Comparison of ENCODE assay signal across 9 cellular contexts in genomic region chr2:27977623-27978312, GRCh38.
DNase-seq lines count a peak whose midpoint lies in the region; ATAC-seq, FAIRE-seq and TF ChIP-seq lines count a peak whose summit lies in the region.
"Had no signal": no experiment of that assay in that cellular context is flagged by ENCODE, and none has a peak within 500 bp of the region (broad histone marks: within the 10 kb centered on the region; RNA-seq: fewer than 3 reads in every experiment).

No MANE protein-coding gene starts in this region.

- TF ChIP-seq CTCF in epithelial cell of esophagus (IDR thresholded peaks at IDR 0.05; ENCODE audit: insufficient read depth, low read depth, low read length, missing control alignments) = no peak

- H3K4me3 ChIP-seq in epithelial cell of esophagus (ENCODE audit: low read length) = no peak overlapping the region

- peak; percentile 60 for DNase-seq in activated CD4-positive, alpha-beta T cell treated with anti-CD3 and anti-CD28 coated beads for 48 hours
- DNase-seq in activated CD4-positive, alpha-beta T cell treated with anti-CD3 and anti-CD28 coated beads for 1 hour = no peak
- DNase-seq in RCC 7860 (ENCODE audit: low spot score) = peak; percentile 94
- DNase-seq in epithelial cell of esophagus (ENCODE audit: low read depth) = peak; percentile 84
- DNase-seq in stimulated activated CD4-positive, alpha-beta T cell treated with anti-CD3 and anti-CD28 coated beads, Interleukin-15, amount 100 ng/mL, for 48 hours (ENCODE audit: low read depth in 2 of 2) = peak; percentile 30 to 44
- DNase-seq in NCI-H345 (lab: John Stamatoyannopoulos, UW) = no peak
- no peak for DNase-seq in 8988T

- peak; percentile 98 for FAIRE-seq in RCC 7860 (lab: Jason Lieb, UNC)
- FAIRE-seq: GM19239 had no signal

- no peak for ATAC-seq in HG03460 (IDR thresholded peaks at IDR 0.05; ENCODE audit: unreplicated experiment)

Comparison
In these comparisons a context has a peak if more than half of its experiments do, and no peak if none do; other contexts are left out.
1. DNase-seq: peak in activated CD4-positive, alpha-beta T cell treated with anti-CD3 and anti-CD28 coated beads for 48 hours (single experiment), RCC 7860 (single experiment), epithelial cell of esophagus (single experiment) and stimulated activated CD4-positive, alpha-beta T cell treated with anti-CD3 and anti-CD28 coated beads, Interleukin-15, amount 100 ng/mL, for 48 hours (2 of 2); none in activated CD4-positive, alpha-beta T cell treated with anti-CD3 and anti-CD28 coated beads for 1 hour (single experiment), NCI-H345 (single experiment) and 8988T (single experiment).